Comparison of ENCODE assay signal across 9 cellular contexts in genomic region chr6:158630944-158631616, GRCh38. TPM values are rescaled to one million over a fixed set of nuclear protein-coding genes. Genes with fewer than 3 reads are reported as not detected.
DNase-seq lines count a peak whose midpoint lies in the region; ATAC-seq, FAIRE-seq and TF ChIP-seq lines count a peak whose summit lies in the region.
"Had no signal": no experiment of that assay in that cellular context is flagged by ENCODE, and none has a peak within 500 bp of the region (broad histone marks: within the 10 kb centered on the region; RNA-seq: fewer than 3 reads in every experiment).

No MANE protein-coding gene starts in this region.

- no peaks in the 10 kb centered on the region for H3K9me1 ChIP-seq in keratinocyte (ENCODE audit: control insufficient read depth, extremely low read depth, insufficient read depth, low read length)

- H4K20me1 ChIP-seq in keratinocyte (ENCODE audit: control insufficient read depth, extremely low read depth, insufficient read depth, low read length), result no peaks in the 10 kb centered on the region

- H3K4me3 ChIP-seq in MG63, result no peak overlapping the region
- H3K4me3 ChIP-seq in astrocyte of the spinal cord (ENCODE audit: low read depth, low read length), result no peak overlapping the region
- no peak overlapping the region for H3K4me3 ChIP-seq in keratinocyte (ENCODE audit: control insufficient read depth in 2 of 3, extremely low read depth in 1 of 3, insufficient read depth in 2 of 3, low read depth in 1 of 3, low read length in 3 of 3)
- H3K4me3 ChIP-seq in H7 (ENCODE audit: insufficient read depth, low read depth, low read length), result no peak overlapping the region

- no peak overlapping the region for H2AFZ ChIP-seq in keratinocyte (ENCODE audit: control insufficient read depth, low read length)

- peak; percentile 86 for FAIRE-seq in keratinocyte (lab: Jason Lieb, UNC)

- dilution Hi-C loops in keratinocyte (cut with MboI; ENCODE audit: extremely low pct_ligation_motif_present, low sequenced_read_pairs), result no loop called here

- ATAC-seq in GM18870 (IDR thresholded peaks at IDR 0.05; ENCODE audit: unreplicated experiment), result no peak

- no peak overlapping the region for H3K9ac ChIP-seq in keratinocyte (ENCODE audit: control insufficient read depth, extremely low read depth, insufficient read depth, low read length)

- in situ Hi-C loops in astrocyte of the spinal cord (cut with HindIII; ENCODE audit: low sequenced_read_pairs), result no loop called here

- peak; percentile 31 for DNase-seq in MG63
- peak; percentile 43 for DNase-seq in astrocyte of the spinal cord (ENCODE audit: low read depth, low spot score)
- DNase-seq in keratinocyte (ENCODE audit: low read depth, low spot score), result no peak
- DNase-seq in stimulated activated CD8-positive, alpha-beta memory T cell treated with anti-CD3 and anti-CD28 coated beads, Interleukin-4, amount 100 ng/mL, for 48 hours, result peak; percentile 25
- no peak for DNase-seq in H7
- no peak for DNase-seq in NCI-H2227 (lab: John Stamatoyannopoulos, UW; ENCODE audit: unreplicated experiment)
- no peak for DNase-seq in NAMALWA (ENCODE audit: low spot score)
- DNase-seq: WERI-Rb-1 had no signal

- H3K9me3 ChIP-seq in MG63 (no peaks in the 10 kb centered on the region), keratinocyte (ENCODE audit: control insufficient read depth, low read depth, low read length) (no peaks in the 10 kb centered on the region)

- peak overlapping the region; percentile 39 for H3K27ac ChIP-seq in keratinocyte (ENCODE audit: control insufficient read depth, insufficient read depth, low read length)
- H3K27ac ChIP-seq: WERI-Rb-1 had no signal

- H3K4me2 ChIP-seq in keratinocyte (ENCODE audit: control insufficient read depth, extremely low read depth, insufficient read depth, low read depth, low read length), result peak overlapping the region; percentile 13

- H3K36me3 ChIP-seq in MG63 (peaks cover 66% of the 10 kb centered on the region), keratinocyte (ENCODE audit: control insufficient read depth in 2 of 2, extremely low read depth in 1 of 2, insufficient read depth in 2 of 2, low read length in 2 of 2) (peaks cover 17 to 23% of the 10 kb centered on the region in 2 experiments), H7 (replicated peaks; ENCODE audit: control insufficient read depth, insufficient read depth, low read length) (peaks cover 11% of the 10 kb centered on the region)

- peaks cover 3% of the 10 kb centered on the region for H3K79me2 ChIP-seq in keratinocyte (ENCODE audit: control insufficient read depth, insufficient read depth, low read length)

- TF ChIP-seq CTCF in astrocyte of the spinal cord (IDR thresholded peaks at IDR 0.05; ENCODE audit: low read depth, low read length), result peak; percentile 4
- peak in 1 of 3 experiments; percentile 28 for TF ChIP-seq CTCF in keratinocyte (optimal IDR thresholded peaks at IDR 0.05 in 1 of 3, IDR thresholded peaks at IDR 0.05 in 1 of 3, conservative IDR thresholded peaks at IDR 0.05 in 1 of 3; ENCODE audit: extremely low read depth in 1 of 3, insufficient read depth in 2 of 3, low read length in 3 of 3)

- peaks cover 11% of the 10 kb centered on the region for H3K4me1 ChIP-seq in keratinocyte (ENCODE audit: control insufficient read depth, extremely low read depth, insufficient read depth, low read length)

- no peaks in the 10 kb centered on the region for H3K27me3 ChIP-seq in MG63
- no peaks in the 10 kb centered on the region for H3K27me3 ChIP-seq in keratinocyte (ENCODE audit: control insufficient read depth, extremely low read depth, insufficient read depth, low read length)
- H3K27me3 ChIP-seq in H7 (ENCODE audit: control insufficient read depth, insufficient read depth, low read length), result no peaks in the 10 kb centered on the region

RNA-seq across cellular contexts. Expression of gene DYNLT1, which starts 13.5 kb away (rescaled TPM):
- 133 and 182 TPM in 2 replicates for total RNA-seq in MG63 (2014; rRNA removed; shearing (Covaris generic); ENCODE audit: low replicate concordance)
- 234 to 366 TPM (median 354 TPM) in 3 replicates for polyA plus RNA-seq in keratinocyte
- polyA plus RNA-seq in keratinocyte (2011; ENCODE audit: low read depth), result 110 TPM
- 292 and 484 TPM in 2 replicates for polyA plus RNA-seq in keratinocyte (2011; cell fraction: cytosol; rRNA removed)
- polyA plus RNA-seq in keratinocyte (2011; cell fraction: nucleus; rRNA removed), result 155 and 183 TPM in 2 replicates
- 167 and 223 TPM in 2 replicates for polyA plus RNA-seq in keratinocyte (2012; ENCODE audit: low replicate concordance)
- 125 to 166 TPM (median 156 TPM) in 3 replicates for polyA minus RNA-seq in keratinocyte
- polyA minus RNA-seq in keratinocyte (2011; cell fraction: cytosol; rRNA and poly(A)+ RNA removed), result 78.5 TPM
- 18.9 and 29.7 TPM in 2 replicates for polyA minus RNA-seq in keratinocyte (2011; cell fraction: nucleus; rRNA and poly(A)+ RNA removed)
- 59.9 and 67.6 TPM in 2 replicates for total RNA-seq in H7 (2014; rRNA removed; shearing (Covaris generic))

RNA-seq across cellular contexts. Expression of gene SYTL3, which starts 18.8 kb away (rescaled TPM):
- 7.7 and 8.9 TPM in 2 replicates for total RNA-seq in MG63 (2014; rRNA removed; shearing (Covaris generic); ENCODE audit: low replicate concordance)
- 0.93 to 1.9 TPM (median 1.4 TPM) in 3 replicates for polyA plus RNA-seq in keratinocyte
- polyA plus RNA-seq in keratinocyte (2011; ENCODE audit: low read depth), result 1.0 TPM
- 1.1 TPM in 2 replicates for polyA plus RNA-seq in keratinocyte (2011; cell fraction: cytosol; rRNA removed)
- 1.4 and 1.8 TPM in 2 replicates for polyA plus RNA-seq in keratinocyte (2011; cell fraction: nucleus; rRNA removed)
- polyA plus RNA-seq in keratinocyte (2012; ENCODE audit: low replicate concordance), result 1.3 and 1.8 TPM in 2 replicates
- 0.33 to 1.0 TPM (median 0.49 TPM) in 3 replicates for polyA minus RNA-seq in keratinocyte
- polyA minus RNA-seq in keratinocyte (2011; cell fraction: cytosol; rRNA and poly(A)+ RNA removed), result 1.2 TPM
- polyA minus RNA-seq in keratinocyte (2011; cell fraction: nucleus; rRNA and poly(A)+ RNA removed), result 0.54 and 0.63 TPM in 2 replicates
- 0.74 and 1.2 TPM in 2 replicates for total RNA-seq in H7 (2014; rRNA removed; shearing (Covaris generic))

Comparison
In these comparisons a context has a peak if more than half of its experiments do, and no peak if none do; other contexts are left out.
1. DNase-seq: peak in MG63 (single experiment), astrocyte of the spinal cord (single experiment) and stimulated activated CD8-positive, alpha-beta memory T cell treated with anti-CD3 and anti-CD28 coated beads, Interleukin-4, amount 100 ng/mL, for 48 hours (single experiment); none in keratinocyte (single experiment), H7 (single experiment), NCI-H2227 (single experiment) and NAMALWA (single experiment).